In the genomic region with DNA sequence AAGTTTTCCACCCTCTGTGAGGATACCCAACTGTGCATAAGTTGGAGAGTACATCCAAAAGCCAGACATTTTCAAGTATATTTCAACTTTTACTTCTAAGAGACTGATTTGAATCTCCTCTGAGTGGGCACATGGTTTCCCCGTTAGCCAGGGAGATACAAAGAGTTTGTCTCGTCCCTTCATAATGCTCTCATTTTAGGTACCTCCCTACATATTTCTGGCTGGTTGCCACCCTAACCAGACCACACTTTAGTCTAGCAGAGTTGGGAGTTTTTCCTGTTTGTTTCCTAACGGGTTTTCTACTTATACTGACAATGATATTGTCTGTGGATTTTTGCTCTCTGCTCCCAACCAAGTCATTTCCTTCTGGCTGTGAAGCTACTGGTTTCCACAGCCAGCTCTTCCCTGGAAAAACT, we compare ENCODE assay signal across 20 cellular contexts.
DNase-seq lines count a peak whose midpoint lies in the region; ATAC-seq and TF ChIP-seq lines count a peak whose summit lies in the region.
"Had no signal": no experiment of that assay in that cellular context is flagged by ENCODE, and none has a peak within 500 bp of the region (broad histone marks: within the 10 kb centered on the region; RNA-seq: fewer than 3 reads in every experiment).

No MANE protein-coding gene starts in this region.

- WGBS in suprapubic skin = 25% methylated on average over 3 of the region's 3 CpGs

- peak; percentile 11 for ATAC-seq in HG03565 (IDR thresholded peaks at IDR 0.05; ENCODE audit: unreplicated experiment)
- ATAC-seq in stimulated activated naive CD8-positive, alpha-beta T cell treated with anti-CD3 and anti-CD28 coated beads, Interleukin-15, amount 100 ng/mL, for 72 hours = peak; percentile 35
- no peak for ATAC-seq in sciatic nerve
- ATAC-seq: left cardiac atrium, Panc1 had no signal

- H3K27ac Mint-ChIP-seq in stimulated activated naive CD8-positive, alpha-beta T cell treated with anti-CD3 and anti-CD28 coated beads, Interleukin-15, amount 100 ng/mL, for 72 hours = peak overlapping the region in 1 of 2 donors; percentile 77

- intact Hi-C loops in sciatic nerve (cut with DNase I) = no loop called here

- DNase-seq in stimulated activated CD4-positive, alpha-beta T cell treated with anti-CD3 and anti-CD28 coated beads, Interleukin-1b, Interleukin-23, amount 100 ng/mL, for 48 hours = peak; percentile 22
- DNase-seq in stimulated activated CD4-positive, alpha-beta T cell treated with anti-CD3 and anti-CD28 coated beads, Interleukin-12 subunit alpha, Interleukin-12 subunit beta, amount 100 ng/mL, for 4 hours = no peak
- DNase-seq in dermis microvascular lymphatic vessel endothelial cell (ENCODE audit: low read depth in 2 of 2) (peak; percentile 89 to 93), superior temporal gyrus (ENCODE audit: extremely low spot score) (no peak), suprapubic skin (ENCODE audit: low spot score in 2 of 2) (no peak), sciatic nerve (ENCODE audit: low spot score) (no peak)
- no peak for DNase-seq in stimulated activated naive CD8-positive, alpha-beta T cell treated with anti-CD3 and anti-CD28 coated beads, Interleukin-15, amount 100 ng/mL, for 72 hours
- DNase-seq: activated CD8-positive, alpha-beta memory T cell treated with anti-CD3 and anti-CD28 coated beads for 24 hours; activated gamma-delta T cell treated with Interleukin-2 at 50 U/mL for 16 hours; COR-L47; foreskin fibroblast; left cardiac atrium; NCI-H1092 treated with DMSO at 0.1 percent for 48 hours; NCI-H82 had no signal

- no peak for TF ChIP-seq POLR2A in suprapubic skin (IDR thresholded peaks at IDR 0.05)

- no peak for TF ChIP-seq CTCF in suprapubic skin (IDR thresholded peaks at IDR 0.05)

- no peak overlapping the region for H3K27ac ChIP-seq in suprapubic skin
- H3K27ac ChIP-seq: ascending aorta, KMS-11, right atrium auricular region, thoracic aorta had no signal

- no peak for TF ChIP-seq EP300 in suprapubic skin (IDR thresholded peaks at IDR 0.05)

- no peaks in the 10 kb centered on the region for H3K9me3 ChIP-seq in suprapubic skin
- H3K9me3 ChIP-seq: ascending aorta, right atrium auricular region, thoracic aorta had no signal

- peaks cover 59% of the 10 kb centered on the region for H3K4me1 Mint-ChIP-seq in stimulated activated naive CD8-positive, alpha-beta T cell treated with anti-CD3 and anti-CD28 coated beads, Interleukin-15, amount 100 ng/mL, for 72 hours

- no peaks in the 10 kb centered on the region for H3K27me3 ChIP-seq in suprapubic skin
- H3K27me3 ChIP-seq: ascending aorta, right atrium auricular region had no signal

- peak overlapping the region; percentile 3 to 38 for H3K4me3 Mint-ChIP-seq in stimulated activated naive CD8-positive, alpha-beta T cell treated with anti-CD3 and anti-CD28 coated beads, Interleukin-15, amount 100 ng/mL, for 72 hours

- H3K27me3 Mint-ChIP-seq in stimulated activated naive CD8-positive, alpha-beta T cell treated with anti-CD3 and anti-CD28 coated beads, Interleukin-15, amount 100 ng/mL, for 72 hours = peaks cover 30% of the 10 kb centered on the region

- peaks cover 11% of the 10 kb centered on the region for H3K4me1 ChIP-seq in suprapubic skin
- H3K4me1 ChIP-seq: ascending aorta had no signal

- H3K9me3 Mint-ChIP-seq in stimulated activated naive CD8-positive, alpha-beta T cell treated with anti-CD3 and anti-CD28 coated beads, Interleukin-15, amount 100 ng/mL, for 72 hours = peaks cover 3 to 8% of the 10 kb centered on the region in 2 donors

- H3K36me3 ChIP-seq in suprapubic skin = no peaks in the 10 kb centered on the region
- H3K36me3 ChIP-seq: ascending aorta, right atrium auricular region, thoracic aorta had no signal

- H3K4me3 ChIP-seq in suprapubic skin = no peak overlapping the region
- H3K4me3 ChIP-seq: ascending aorta, right atrium auricular region, thoracic aorta had no signal

Comparison
In these comparisons a context has a peak if more than half of its experiments do, and no peak if none do; other contexts are left out.
1. DNase-seq: peak in stimulated activated CD4-positive, alpha-beta T cell treated with anti-CD3 and anti-CD28 coated beads, Interleukin-1b, Interleukin-23, amount 100 ng/mL, for 48 hours (single experiment) and dermis microvascular lymphatic vessel endothelial cell (2 of 2); none in stimulated activated CD4-positive, alpha-beta T cell treated with anti-CD3 and anti-CD28 coated beads, Interleukin-12 subunit alpha, Interleukin-12 subunit beta, amount 100 ng/mL, for 4 hours (single experiment), stimulated activated naive CD8-positive, alpha-beta T cell treated with anti-CD3 and anti-CD28 coated beads, Interleukin-15, amount 100 ng/mL, for 72 hours (0 of 2), superior temporal gyrus (single experiment), suprapubic skin (0 of 2) and sciatic nerve (single experiment).